8 cellular contexts compared by ENCODE assay signal in the genomic region with DNA sequence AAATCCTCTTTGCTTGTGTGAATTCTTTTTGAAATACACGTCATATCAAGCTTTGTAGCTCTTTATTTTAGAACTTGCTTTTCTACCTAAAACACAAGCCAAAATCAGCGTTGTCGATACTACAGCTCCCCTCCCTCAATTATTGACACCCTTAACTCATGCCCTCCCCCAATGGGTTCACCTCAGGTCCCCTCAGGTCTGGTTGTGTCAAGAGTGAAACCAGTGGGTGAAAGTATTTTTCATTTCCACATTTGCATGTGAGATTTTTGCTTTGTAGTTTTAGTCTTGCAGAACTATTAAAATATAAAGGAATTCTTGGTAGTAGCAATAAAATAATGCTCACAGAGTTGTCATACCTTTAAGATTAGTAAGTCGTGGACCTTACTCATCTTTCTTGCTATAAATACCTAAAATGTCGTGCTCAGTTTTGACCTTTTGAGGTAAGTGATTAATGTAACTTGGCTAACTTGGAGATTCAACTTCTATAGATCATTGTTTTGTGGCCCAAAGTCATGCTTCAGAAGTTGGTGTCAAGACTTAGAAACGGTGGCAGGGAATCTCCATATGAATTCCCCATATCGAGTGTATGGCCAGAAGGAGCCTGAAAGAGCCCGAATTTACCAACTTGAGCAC. TPM values are rescaled to one million over a fixed set of nuclear protein-coding genes. Genes with fewer than 3 reads are reported as not detected.
DNase-seq lines count a peak whose midpoint lies in the region; ATAC-seq and TF ChIP-seq lines count a peak whose summit lies in the region.

No MANE protein-coding gene starts in this region.

- no peak overlapping the region for H3K27ac ChIP-seq in DND-41 (ENCODE audit: low read length)
- no peak overlapping the region for H3K27ac ChIP-seq in GM23338 (ENCODE audit: low read depth)
- no peak overlapping the region for H3K27ac ChIP-seq in SK-N-MC

- H3K27me3 ChIP-seq in DND-41 (ENCODE audit: insufficient read depth, low read length, poor library complexity) (no peaks in the 10 kb centered on the region), GM23338 (ENCODE audit: insufficient read depth) (no peaks in the 10 kb centered on the region)

- H3K36me3 Mint-ChIP-seq in GM23338 (ENCODE audit: low read depth), result peaks cover 3% of the 10 kb centered on the region; the same call in 1 of the 3 replicates

- no peaks in the 10 kb centered on the region for H3K9me2 ChIP-seq in GM23338 (ENCODE audit: insufficient read depth)

- H3K79me2 ChIP-seq in DND-41 (ENCODE audit: insufficient read depth, low read length) (peaks cover 15% of the 10 kb centered on the region), GM23338 (replicated peaks; ENCODE audit: insufficient read depth) (peaks cover 58% of the 10 kb centered on the region)

- peak overlapping the region; percentile 80 for H3K4me2 ChIP-seq in DND-41 (ENCODE audit: insufficient read depth, low read length)
- H3K4me2 ChIP-seq in GM23338, result peak overlapping the region; percentile 98

- H2AFZ ChIP-seq in DND-41 (ENCODE audit: low read depth, low read length) (no peak overlapping the region), GM23338 (no peak overlapping the region)

- H3K9me3 Mint-ChIP-seq in GM23338, result no peaks in the 10 kb centered on the region

- no peak for DNase-seq in DND-41
- no peak for DNase-seq in GM23338 (ENCODE audit: low spot score)
- DNase-seq in SK-N-MC (ENCODE audit: low read depth, low spot score), result no peak
- no peak for DNase-seq in RPMI8226
- DNase-seq in occipital lobe (lab: John Stamatoyannopoulos, UW), result no peak
- no peak for DNase-seq in KG1 (lab: John Stamatoyannopoulos, UW)
- DNase-seq in left colon, result no peak

- no peaks in the 10 kb centered on the region for H3F3A ChIP-seq in GM23338 (replicated peaks; ENCODE audit: low read depth)

- H4K20me1 ChIP-seq in DND-41 (ENCODE audit: insufficient read depth, low read length) (no peaks in the 10 kb centered on the region), GM23338 (replicated peaks; ENCODE audit: insufficient read depth) (peaks cover 16% of the 10 kb centered on the region; the same call in 1 of the 2 replicates)

- peak overlapping the region; percentile 97 for H3K4me3 Mint-ChIP-seq in GM23338

- peaks cover 16% of the 10 kb centered on the region for H3K4me1 Mint-ChIP-seq in GM23338

- no peak for TF ChIP-seq CTCF in DND-41 (IDR thresholded peaks at IDR 0.05; ENCODE audit: borderline replicate concordance, extremely low read depth, low read length, poor library complexity, severe bottlenecking)
- no peak for TF ChIP-seq CTCF in GM23338 (conservative IDR thresholded peaks at IDR 0.05; ENCODE audit: low read depth in 2 of 2)

- no peaks in the 10 kb centered on the region; the same call in 1 of the 2 replicates for H3K36me3 ChIP-seq in DND-41 (ENCODE audit: insufficient read depth, low read length)
- H3K36me3 ChIP-seq in GM23338 (ENCODE audit: insufficient read depth), result no peaks in the 10 kb centered on the region
- no peaks in the 10 kb centered on the region for H3K36me3 ChIP-seq in SK-N-MC (ENCODE audit: insufficient read depth, low read length)

- H3K4me1 ChIP-seq in DND-41 (ENCODE audit: insufficient read depth, low read length) (peaks cover 19% of the 10 kb centered on the region), GM23338 (ENCODE audit: insufficient read depth) (peaks cover 23% of the 10 kb centered on the region)

- no peak overlapping the region for H3K27ac Mint-ChIP-seq in GM23338

- H3K4me3 ChIP-seq in DND-41 (ENCODE audit: low read depth in 1 of 2, low read length in 2 of 2) (peak overlapping the region; percentile 70 to 76; a peak in 1 of 4 replicates), GM23338 (peak overlapping the region; percentile 86), SK-N-MC (peak overlapping the region; percentile 90), iPS-18c (ENCODE audit: insufficient read depth, low read depth, low read length) (peak overlapping the region; percentile 95; the same call in 1 of the 2 replicates)

- H3K9ac ChIP-seq in DND-41 (ENCODE audit: low read depth, low read length) (peak overlapping the region; percentile 89; the same call in 1 of the 2 replicates), SK-N-MC (ENCODE audit: insufficient read length) (peak overlapping the region; percentile 95)

- peaks cover 5% of the 10 kb centered on the region for H3K27me3 Mint-ChIP-seq in GM23338 (ENCODE audit: insufficient read depth, low read depth, poor library complexity)

- intact Hi-C loops in left colon (cut with DNase I, micrococcal nuclease), result no loop called here

- no peaks in the 10 kb centered on the region for H3K9me3 ChIP-seq in DND-41 (ENCODE audit: insufficient read depth, low read length, severe bottlenecking)
- H3K9me3 ChIP-seq in SK-N-MC (ENCODE audit: low read depth, low read length), result no peaks in the 10 kb centered on the region
- H3K9me3 ChIP-seq in iPS-18c (ENCODE audit: control insufficient read depth, insufficient read depth, low read length), result no peaks in the 10 kb centered on the region

- no peak for ATAC-seq in DND-41 (ENCODE audit: insufficient read depth, low read depth)
- ATAC-seq in GM23338, result no peak
- ATAC-seq in left colon, result no peak

TF ChIP-seq in GM23338, 12 proteins besides CTCF, POLR2A, EP300 and RAD21 (continues in another document):
- TF ChIP-seq, protein P1, sequence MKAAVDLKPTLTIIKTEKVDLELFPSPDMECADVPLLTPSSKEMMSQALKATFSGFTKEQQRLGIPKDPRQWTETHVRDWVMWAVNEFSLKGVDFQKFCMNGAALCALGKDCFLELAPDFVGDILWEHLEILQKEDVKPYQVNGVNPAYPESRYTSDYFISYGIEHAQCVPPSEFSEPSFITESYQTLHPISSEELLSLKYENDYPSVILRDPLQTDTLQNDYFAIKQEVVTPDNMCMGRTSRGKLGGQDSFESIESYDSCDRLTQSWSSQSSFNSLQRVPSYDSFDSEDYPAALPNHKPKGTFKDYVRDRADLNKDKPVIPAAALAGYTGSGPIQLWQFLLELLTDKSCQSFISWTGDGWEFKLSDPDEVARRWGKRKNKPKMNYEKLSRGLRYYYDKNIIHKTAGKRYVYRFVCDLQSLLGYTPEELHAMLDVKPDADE (IDR thresholded peaks at IDR 0.05), result no peak
- TF ChIP-seq NANOG (IDR thresholded peaks at IDR 0.05; ENCODE audit: borderline replicate concordance) (no peak), EZH2phosphoT487 (IDR thresholded peaks at IDR 0.05; ENCODE audit: unreplicated experiment) (no peak), STAT1 (IDR thresholded peaks at IDR 0.05; ENCODE audit: unreplicated experiment) (no peak), JUNB (IDR thresholded peaks at IDR 0.05; ENCODE audit: unreplicated experiment) (no peak)

RNA-seq across cellular contexts. Expression of a gene that starts 1.7 kb away (rescaled TPM):
- total RNA-seq in GM23338 (2014; rRNA removed; shearing (Covaris generic)), result 30.1 TPM in 2 replicates
- polyA plus RNA-seq in GM23338 (2016; fragmentation: Nextera tagmentation; extraction: Ambion mirVana), result 24.7 and 27.7 TPM in 2 replicates
- total RNA-seq in occipital lobe (55.2 TPM), left colon (1 to 10 TPM; 5.0 to 6.6 TPM)
